In genomic region chr19:16143399-16144215, GRCh38 we compare ENCODE assay signal across 8 cellular contexts. TPM values are rescaled to one million over a fixed set of nuclear protein-coding genes. Genes with fewer than 3 reads are reported as not detected.
A peak's percentile ranks its signal among the peaks of the same experiment; 100 is the strongest.
DNase-seq lines count a peak whose midpoint lies in the region; ATAC-seq, FAIRE-seq and TF ChIP-seq lines count a peak whose summit lies in the region.

HSH2D (plus strand) TSS chr19:16143685; CDS start chr19:16148751, 5,066 bp downstream.

- H3K4me1 ChIP-seq in Loucy (ENCODE audit: insufficient read depth, low read length, poor library complexity, severe bottlenecking) (peaks cover 79% of the 10 kb centered on the region), H1 (replicated peaks in 1 of 4; ENCODE audit: control insufficient read depth in 3 of 4, insufficient read depth in 4 of 4, low read length in 3 of 4) (peaks cover 0 to 5% (median 1%) of the 10 kb centered on the region in 4 experiments; a peak in 2 of 7 replicates)

- no peak within 1 kb of the TSS for H3K27ac ChIP-seq in H1 (ENCODE audit: low read depth, low read length)

- POLR2A ChIA-PET in H1 (lab: Charles Lee; ENCODE audit: partially characterized antibody), result interaction anchor here (0.8 to 3.5 kb wide), 8 partner anchors 8 to 69 kb away, joined by 3 to 22 read pairs (median 4); partner anchors contain the start of gene TPM4

- peak; percentile 61 for ATAC-seq in GM19468 (IDR thresholded peaks at IDR 0.05; ENCODE audit: extremely low read depth, unreplicated experiment)

- TF ChIP-seq RAD21 in H1 (IDR thresholded peaks at IDR 0.05 in 1 of 2, conservative IDR thresholded peaks at IDR 0.05 in 1 of 2; ENCODE audit: low read depth in 2 of 2, low read length in 2 of 2), result no peak

- peaks cover 7% of the 10 kb centered on the region for H3F3A ChIP-seq in Loucy (ENCODE audit: low read depth)

- H3K4me3 ChIP-seq in Loucy (ENCODE audit: low read length, poor library complexity, severe bottlenecking) (peak within 1 kb of the TSS; percentile 96), H1 (ENCODE audit: extremely low read depth in 1 of 4, insufficient read depth in 2 of 4, low read depth in 3 of 4, low read length in 4 of 4) (peak within 1 kb of the TSS in 1 of 4 experiments; percentile 35; a peak in 2 of 8 replicates)

- H3K23me2 ChIP-seq in H1 (ENCODE audit: low read depth, low read length), result peaks cover 3% of the 10 kb centered on the region; the same call in 1 of the 2 replicates

- CTCF ChIA-PET in H1 (lab: Charles Lee; ENCODE audit: partially characterized antibody), result interaction anchor here (0.6 to 1.7 kb wide), 7 partner anchors 10 to 677 kb away, joined by 3 to 7 read pairs (median 4); partner anchors contain the start of gene FAM32A

- peaks cover 4% of the 10 kb centered on the region; the same call in 1 of the 2 replicates for H3K36me3 ChIP-seq in Loucy (ENCODE audit: insufficient read depth, low read length)
- H3K36me3 ChIP-seq in H1 (ENCODE audit: control insufficient read depth in 2 of 4, insufficient read depth in 4 of 4, low read length in 3 of 4), result no peaks in the 10 kb centered on the region

- H3K79me2 ChIP-seq in Loucy (ENCODE audit: insufficient read depth, low read length), result peaks cover 68% of the 10 kb centered on the region
- no peaks in the 10 kb centered on the region for H3K79me2 ChIP-seq in H1 (ENCODE audit: control insufficient read depth in 1 of 2, insufficient read depth in 2 of 2, low read length in 2 of 2)

- H3K9me2 ChIP-seq in Loucy (replicated peaks; ENCODE audit: low read depth, low read length), result no peaks in the 10 kb centered on the region

- H3K9me3 ChIP-seq in Loucy (ENCODE audit: insufficient read depth, low read depth, low read length) (no peaks in the 10 kb centered on the region), H1 (ENCODE audit: insufficient read depth in 2 of 2, low read depth in 1 of 2, low read length in 1 of 2) (no peaks in the 10 kb centered on the region)

- 51% methylated on average over 13 of the region's 13 CpGs; no CpG with 5 or more reads in 1 of the 2 experiments for WGBS in H1 (ENCODE audit: extremely low coverage in 1 of 2, insufficient coverage in 1 of 2, insufficient read length in 1 of 2, insufficient replicate concordance in 2 of 2, low coverage in 1 of 2, low lambda C conversion rate in 2 of 2, missing lambda C conversion rate in 1 of 2), 2 experiments

- no peak for FAIRE-seq in H1 (lab: Jason Lieb, UNC)

- no peak within 1 kb of the TSS for H4K5ac ChIP-seq in H1 (ENCODE audit: insufficient read length, low read depth, low read length)

- H4K20me1 ChIP-seq in Loucy (ENCODE audit: insufficient read depth, low read length, poor library complexity, severe bottlenecking), result peaks cover 12% of the 10 kb centered on the region
- H4K20me1 ChIP-seq in H1 (replicated peaks in 1 of 2; ENCODE audit: control insufficient read depth in 1 of 2, insufficient read depth in 2 of 2, low read length in 2 of 2), result no peaks in the 10 kb centered on the region

- peak; percentile 94 for DNase-seq in COLO668 (lab: John Stamatoyannopoulos, UW; ENCODE audit: unreplicated experiment)
- DNase-seq in activated CD4-positive, alpha-beta T cell treated with anti-CD3 and anti-CD28 coated beads for 24 hours (ENCODE audit: low read depth in 2 of 2), result peak; percentile 34 to 67
- peak; percentile 59 to 63 for DNase-seq in H1 (ENCODE audit: low read depth in 1 of 2, low spot score in 2 of 2)
- peak; percentile 47 to 59 for DNase-seq in stimulated activated CD4-positive, alpha-beta T cell treated with anti-CD3 and anti-CD28 coated beads, Interleukin-15, amount 100 ng/mL, for 1 hour (ENCODE audit: low read depth in 1 of 2, low spot score in 1 of 2)
- DNase-seq in HCEC 1CT, result no peak
- DNase-seq in foreskin melanocyte, result no peak

- TF ChIP-seq CTCF in Loucy (conservative IDR thresholded peaks at IDR 0.05; ENCODE audit: low read length), result no peak
- TF ChIP-seq CTCF in H1 (IDR thresholded peaks at IDR 0.05; ENCODE audit: control extremely low read depth in 1 of 3, insufficient read depth in 1 of 3, low read depth in 1 of 3, low read length in 3 of 3), result no peak

- H2AFZ ChIP-seq in Loucy (ENCODE audit: low read length) (no peak within 1 kb of the TSS), H1 (ENCODE audit: low read length) (peak within 1 kb of the TSS; percentile 77; the same call in 1 of the 2 replicates)

- TF ChIP-seq POLR2A in H1 (IDR thresholded peaks at IDR 0.05; ENCODE audit: control extremely low read depth in 1 of 2, low read depth in 2 of 2, low read length in 2 of 2), result no peak

- peak within 1 kb of the TSS; percentile 27; the same call in 1 of the 2 replicates for H3K18ac ChIP-seq in H1 (ENCODE audit: extremely low read depth, low read length)

- H3K4me2 ChIP-seq in Loucy (ENCODE audit: low read depth, low read length, poor library complexity, severe bottlenecking) (peak within 1 kb of the TSS; percentile 96), H1 (ENCODE audit: insufficient read depth in 1 of 2, low read depth in 2 of 2, low read length in 2 of 2) (peak within 1 kb of the TSS; percentile 33 to 34; a peak in 1 of 4 replicates)

- H2BK20ac ChIP-seq in H1 (ENCODE audit: low read length), result 0 out of 2 replicates have a peak within 1 kb of the TSS, but pooled peaks have one; percentile 48

- no peak for TF ChIP-seq EP300 in H1 (IDR thresholded peaks at IDR 0.05; ENCODE audit: borderline replicate concordance in 1 of 2, low read depth in 2 of 2, low read length in 2 of 2)

- H2BK5ac ChIP-seq in H1 (ENCODE audit: low read depth, low read length), result peak within 1 kb of the TSS; percentile 52; the same call in 1 of the 2 replicates

- H4K8ac ChIP-seq in H1 (ENCODE audit: extremely low read depth, insufficient read depth, low read length), result peak within 1 kb of the TSS; percentile 62

- no peaks in the 10 kb centered on the region for H3K79me1 ChIP-seq in H1 (ENCODE audit: low read depth, low read length)

- peak within 1 kb of the TSS; percentile 60 for H2BK12ac ChIP-seq in H1 (ENCODE audit: low read depth, low read length)

- H3K23ac ChIP-seq in H1 (ENCODE audit: insufficient read length), result no peak within 1 kb of the TSS

- no peaks in the 10 kb centered on the region for H3K27me3 ChIP-seq in Loucy (ENCODE audit: insufficient read depth, low read length, poor library complexity, severe bottlenecking)
- H3K27me3 ChIP-seq in H1 (replicated peaks in 1 of 4; ENCODE audit: control insufficient read depth in 3 of 4, extremely low read depth in 1 of 4, insufficient read depth in 3 of 4, low read length in 3 of 4), result no peaks in the 10 kb centered on the region

- H3K9ac ChIP-seq in Loucy (ENCODE audit: low read depth, low read length, poor library complexity, severe bottlenecking) (peak within 1 kb of the TSS; percentile 98), H1 (replicated peaks in 1 of 4; ENCODE audit: extremely low read depth in 1 of 4, low read depth in 3 of 4, low read length in 3 of 4) (no peak within 1 kb of the TSS)

- peak within 1 kb of the TSS; percentile 28 for H3K4ac ChIP-seq in H1 (replicated peaks; ENCODE audit: insufficient read length, low read depth, low read length)

- 0 out of 2 replicates have a peak within 1 kb of the TSS, but pooled peaks have one; percentile 31 for H2BK15ac ChIP-seq in H1 (ENCODE audit: low read length)

- no peak within 1 kb of the TSS for H2AK5ac ChIP-seq in H1 (ENCODE audit: low read depth, low read length)

- H3K14ac ChIP-seq in H1 (ENCODE audit: insufficient read length), result no peak within 1 kb of the TSS

- H4K91ac ChIP-seq in H1 (replicated peaks; ENCODE audit: insufficient read length, low read length), result peak within 1 kb of the TSS; percentile 85

- no peak within 1 kb of the TSS for H3K56ac ChIP-seq in H1 (replicated peaks; ENCODE audit: insufficient read length, low read depth, low read length)

- H2BK120ac ChIP-seq in H1 (replicated peaks; ENCODE audit: low read depth, low read length), result no peak within 1 kb of the TSS

TF ChIP-seq in H1, 55 proteins besides CTCF, POLR2A, EP300 and RAD21:
- TF ChIP-seq SRF (IDR thresholded peaks at IDR 0.05; ENCODE audit: low read depth, low read length), result no peak
- TF ChIP-seq TAF1 (IDR thresholded peaks at IDR 0.05; ENCODE audit: low read depth, low read length), result peak; percentile 37; the same call in 1 of the 2 replicates
- 0 out of 2 replicates have a peak, but pooled peaks have one; percentile 11 for TF ChIP-seq TBP (IDR thresholded peaks at IDR 0.05; ENCODE audit: low read depth, low read length)
- no peak for TF ChIP-seq HDAC6 (IDR thresholded peaks at IDR 0.05; ENCODE audit: low read depth, low read length)

RNA-seq across cellular contexts. Expression of gene HSH2D, which starts in this region (rescaled TPM):
- 0.67 and 0.75 TPM in 2 replicates for total RNA-seq in H1 (2021; fragmentation: NEBNext Ultra II Directional; extraction: Animal tissue kit (Norgen Biotek cat#: 25700))
- polyA plus RNA-seq in H1 (2011; rRNA removed), result 1.6 and 2.2 TPM in 2 replicates
- 2.0 TPM for polyA plus RNA-seq in H1 (2011; cell fraction: cytosol; rRNA removed)
- polyA plus RNA-seq in H1 (2011; cell fraction: nucleus; rRNA removed), result 2.4 TPM
- polyA plus RNA-seq in H1 (2012, experiment 1 of 2), result 0.88 to 1.6 TPM (median 1.2 TPM) in 4 replicates
- polyA plus RNA-seq in H1 (2012, experiment 2 of 2), result 0.80 TPM
- polyA plus RNA-seq in H1 (2013, experiment 1 of 2), result 1.5 TPM
- polyA plus RNA-seq in H1 (2013, experiment 2 of 2), result 1.0 TPM
- polyA minus RNA-seq in H1 (2011; rRNA and poly(A)+ RNA removed), result 0.61 and 1.0 TPM in 2 replicates
- polyA minus RNA-seq in H1 (2011; cell fraction: cytosol; rRNA and poly(A)+ RNA removed), result 2.6 TPM
- 1.2 TPM for polyA minus RNA-seq in H1 (2011; cell fraction: nucleus; rRNA and poly(A)+ RNA removed)

Comparison
In these comparisons a context has a peak if more than half of its experiments do, and no peak if none do; other contexts are left out.
1. DNase-seq: peak in COLO668 (single experiment), activated CD4-positive, alpha-beta T cell treated with anti-CD3 and anti-CD28 coated beads for 24 hours (2 of 2), H1 (2 of 2) and stimulated activated CD4-positive, alpha-beta T cell treated with anti-CD3 and anti-CD28 coated beads, Interleukin-15, amount 100 ng/mL, for 1 hour (2 of 2); none in HCEC 1CT (single experiment) and foreskin melanocyte (single experiment).